25 cellular contexts compared by ENCODE assay signal in the genomic region with DNA sequence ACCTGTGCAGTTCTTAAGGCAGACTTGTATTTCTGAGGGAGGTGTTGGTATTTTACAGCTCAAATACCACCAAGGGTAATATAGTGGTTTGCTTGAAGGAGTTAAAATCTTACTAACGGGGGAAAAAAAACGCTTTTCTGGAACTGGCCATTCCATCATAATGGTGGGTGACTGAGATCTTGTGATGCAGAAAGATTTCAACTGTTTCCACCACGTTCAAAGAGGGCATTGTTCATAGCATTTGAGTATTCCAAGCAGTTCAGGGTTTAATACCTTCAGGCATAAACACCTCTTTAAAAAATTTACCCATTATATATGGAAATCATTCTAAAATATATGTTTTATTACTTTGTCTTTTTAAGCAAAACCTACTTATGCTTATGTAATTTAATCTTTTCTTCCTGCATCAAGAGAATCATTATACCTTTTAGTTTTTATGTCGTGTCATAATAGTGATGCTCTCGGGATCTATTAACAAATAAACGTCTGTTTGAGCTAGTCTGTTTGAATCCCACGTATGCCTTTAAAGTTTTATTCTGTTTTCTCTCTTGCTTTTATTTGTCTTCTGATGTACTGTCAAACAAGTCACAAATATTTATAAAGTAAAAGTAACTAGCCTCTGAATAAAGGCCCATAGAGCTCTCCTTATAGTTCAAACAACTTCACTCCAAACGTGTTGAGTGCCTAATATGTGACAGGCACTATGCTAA.
"Had no signal": no experiment of that assay in that cellular context is flagged by ENCODE, and none has a peak within 500 bp of the region (broad histone marks: within the 10 kb centered on the region; RNA-seq: fewer than 3 reads in every experiment).

No MANE protein-coding gene starts in this region.

- H3K9me3 ChIP-seq: gastroesophageal sphincter, heart left ventricle, left lung, mucosa of descending colon, neutrophil, pancreas, suprapubic skin, transverse colon, upper lobe of right lung, vagina had no signal

- H3K27me3 ChIP-seq: gastroesophageal sphincter, heart left ventricle, left lung, neutrophil, suprapubic skin, transverse colon, upper lobe of right lung, vagina had no signal

- DNase-seq: dorsolateral prefrontal cortex; effector CD4-positive, alpha-beta T cell; foreskin fibroblast; heart left ventricle; hippocampal formation; left cardiac atrium; left lung; mesenchymal stem cell; mucosa of descending colon; naive B cell; pancreas; stimulated activated CD4-positive, alpha-beta T cell treated with anti-CD3 and anti-CD28 coated beads, Interleukin-12 subunit alpha, Interleukin-12 subunit beta, amount 100 ng/mL, for 4 hours; stimulated activated CD4-positive, alpha-beta T cell treated with anti-CD3 and anti-CD28 coated beads, Interleukin-1b, Interleukin-23, amount 100 ng/mL, for 48 hours; stimulated activated CD4-positive, alpha-beta T cell treated with anti-CD3 and anti-CD28 coated beads, Interleukin-4, amount 100 ng/mL, for 1 hour; stimulated activated CD8-positive, alpha-beta memory T cell treated with anti-CD3 and anti-CD28 coated beads, Interleukin-4, amount 100 ng/mL, for 48 hours; stimulated activated naive CD4-positive, alpha-beta T cell; stimulated activated naive CD8-positive, alpha-beta T cell treated with anti-CD3 and anti-CD28 coated beads, Interleukin-15, amount 100 ng/mL, for 72 hours; transverse colon; upper lobe of right lung had no signal

- H3K27ac ChIP-seq: dorsolateral prefrontal cortex, epithelial cell of prostate, gastroesophageal sphincter, heart left ventricle, left lung, neutrophil, pancreas, suprapubic skin, transverse colon, upper lobe of right lung, vagina had no signal

- H3K4me3 ChIP-seq: dorsolateral prefrontal cortex, gastroesophageal sphincter, heart left ventricle, left lung, mucosa of descending colon, pancreas, smooth muscle cell, suprapubic skin, transverse colon, upper lobe of right lung, vagina had no signal

- H3K36me3 ChIP-seq: gastroesophageal sphincter, heart left ventricle, left lung, neutrophil, pancreas, suprapubic skin, transverse colon, upper lobe of right lung, vagina had no signal

- H3K4me1 ChIP-seq: gastroesophageal sphincter, heart left ventricle, left lung, pancreas, suprapubic skin, transverse colon, upper lobe of right lung, vagina had no signal
